In genomic region chr10:57982091-57982490, GRCh38 we compare ENCODE assay signal across 8 cellular contexts.
"Had no signal": no experiment of that assay in that cellular context is flagged by ENCODE, and none has a peak within 500 bp of the region (broad histone marks: within the 10 kb centered on the region; RNA-seq: fewer than 3 reads in every experiment).

No MANE protein-coding gene starts in this region.

- DNase-seq: GM23248, GOT3, H7, HFFc6, IMR-90 had no signal

- ATAC-seq: HCT116, HepG2, K562 had no signal

- H3K4me3 Mint-ChIP-seq: HFFc6 had no signal
